19 cellular contexts compared by ENCODE assay signal in genomic region chr12:121277367-121277744, GRCh38. TPM values are rescaled to one million over a fixed set of nuclear protein-coding genes. Genes with fewer than 3 reads are reported as not detected.
DNase-seq lines count a peak whose midpoint lies in the region; ATAC-seq and TF ChIP-seq lines count a peak whose summit lies in the region.
"Had no signal": no experiment of that assay in that cellular context is flagged by ENCODE, and none has a peak within 500 bp of the region (broad histone marks: within the 10 kb centered on the region; RNA-seq: fewer than 3 reads in every experiment).

No MANE protein-coding gene starts in this region.

- H3K9ac ChIP-seq in Karpas-422 (ENCODE audit: low read length), result no peak overlapping the region

- H3K4me2 ChIP-seq in Karpas-422 (ENCODE audit: low read depth, low read length, poor library complexity, severe bottlenecking), result no peak overlapping the region

- H3K4me3 Mint-ChIP-seq in HFFc6, result no peak overlapping the region
- H3K4me3 Mint-ChIP-seq in stimulated activated effector memory CD8-positive, alpha-beta T cell treated with anti-CD3 and anti-CD28 coated beads, Interleukin-12 subunit alpha, Interleukin-12 subunit beta, amount 100 ng/mL, for 72 hours, result no peak overlapping the region
- H3K4me3 Mint-ChIP-seq in chondrocyte (ENCODE audit: unreplicated experiment), result no peak overlapping the region
- H3K4me3 Mint-ChIP-seq: activated CD4-positive, alpha-beta memory T cell treated with anti-CD3 and anti-CD28 coated beads for 36 hours; nephron had no signal

- H3K9me3 ChIP-seq in RWPE2 (ENCODE audit: severe bottlenecking), result no peaks in the 10 kb centered on the region
- H3K9me3 ChIP-seq in Karpas-422 (ENCODE audit: low read length), result no peaks in the 10 kb centered on the region
- H3K9me3 ChIP-seq in effector memory CD4-positive, alpha-beta T cell (ENCODE audit: control insufficient read depth, low read length), result no peaks in the 10 kb centered on the region
- H3K9me3 ChIP-seq: heart right ventricle, prostate gland had no signal

- DNase-seq in HFFc6 (no peak), RWPE2 (ENCODE audit: low spot score) (no peak), epithelial cell of esophagus (ENCODE audit: low read depth) (peak; percentile 16), chondrocyte (ENCODE audit: low spot score) (no peak), NCI-H128 (lab: John Stamatoyannopoulos, UW; ENCODE audit: unreplicated experiment) (no peak), Karpas-422 (no peak)
- no peak for DNase-seq in stimulated activated effector memory CD8-positive, alpha-beta T cell treated with anti-CD3 and anti-CD28 coated beads, Interleukin-12 subunit alpha, Interleukin-12 subunit beta, amount 100 ng/mL, for 72 hours (ENCODE audit: low spot score in 2 of 2)
- no peak for DNase-seq in effector memory CD4-positive, alpha-beta T cell
- DNase-seq: activated T-cell treated with anti-CD3 and anti-CD28 coated beads, Interleukin-2, amount 50 U/mL, for 1 hour; heart right ventricle; islet precursor cell; NCI-H187; T-helper 1 cell had no signal

- H3K27ac ChIP-seq in RWPE2 (ENCODE audit: poor library complexity, severe bottlenecking) (peak overlapping the region; percentile 34), Karpas-422 (ENCODE audit: low read length) (no peak overlapping the region)
- H3K27ac ChIP-seq in effector memory CD4-positive, alpha-beta T cell (ENCODE audit: insufficient read depth, low read length, poor library complexity, severe bottlenecking), result no peak overlapping the region
- H3K27ac ChIP-seq: prostate gland had no signal

- H3K9me3 Mint-ChIP-seq in HFFc6 (no peaks in the 10 kb centered on the region), chondrocyte (ENCODE audit: low read depth) (peaks cover 2% of the 10 kb centered on the region)
- no peaks in the 10 kb centered on the region for H3K9me3 Mint-ChIP-seq in stimulated activated effector memory CD8-positive, alpha-beta T cell treated with anti-CD3 and anti-CD28 coated beads, Interleukin-12 subunit alpha, Interleukin-12 subunit beta, amount 100 ng/mL, for 72 hours
- H3K9me3 Mint-ChIP-seq: activated CD4-positive, alpha-beta memory T cell treated with anti-CD3 and anti-CD28 coated beads for 36 hours; activated naive CD4-positive, alpha-beta T cell treated with anti-CD3 and anti-CD28 coated beads, Interleukin-2, amount 50 U/mL, for 72 hours; nephron had no signal

- H3K36me3 ChIP-seq in RWPE2 (ENCODE audit: low read depth) (peaks cover 17% of the 10 kb centered on the region), Karpas-422 (ENCODE audit: insufficient read depth, low read length) (no peaks in the 10 kb centered on the region)
- H3K36me3 ChIP-seq in effector memory CD4-positive, alpha-beta T cell (ENCODE audit: control insufficient read depth, insufficient read depth, low read length), result peaks cover 4% of the 10 kb centered on the region
- H3K36me3 ChIP-seq: prostate gland had no signal

- H3K4me1 Mint-ChIP-seq in HFFc6 (ENCODE audit: low read depth) (peaks cover 10% of the 10 kb centered on the region), chondrocyte (ENCODE audit: low read depth) (peaks cover 7% of the 10 kb centered on the region)
- H3K4me1 Mint-ChIP-seq in stimulated activated effector memory CD8-positive, alpha-beta T cell treated with anti-CD3 and anti-CD28 coated beads, Interleukin-12 subunit alpha, Interleukin-12 subunit beta, amount 100 ng/mL, for 72 hours, result peaks cover 19% of the 10 kb centered on the region

- H3K9me2 ChIP-seq in Karpas-422 (replicated peaks; ENCODE audit: insufficient read depth, low read length), result no peaks in the 10 kb centered on the region

- H3K27me3 ChIP-seq in RWPE2 (ENCODE audit: insufficient read depth, poor library complexity, severe bottlenecking), result no peaks in the 10 kb centered on the region
- no peaks in the 10 kb centered on the region for H3K27me3 ChIP-seq in Karpas-422 (ENCODE audit: low read length)
- H3K27me3 ChIP-seq in effector memory CD4-positive, alpha-beta T cell (replicated peaks; ENCODE audit: control insufficient read depth, insufficient read depth, low read length, poor library complexity, severe bottlenecking), result no peaks in the 10 kb centered on the region
- H3K27me3 ChIP-seq: dorsolateral prefrontal cortex, heart right ventricle had no signal

- peaks cover 2% of the 10 kb centered on the region; the same call in 1 of the 2 replicates for H3K27me3 Mint-ChIP-seq in HFFc6 (ENCODE audit: insufficient read depth)
- no peaks in the 10 kb centered on the region for H3K27me3 Mint-ChIP-seq in chondrocyte (ENCODE audit: low read depth)
- H3K27me3 Mint-ChIP-seq: activated CD4-positive, alpha-beta memory T cell treated with anti-CD3 and anti-CD28 coated beads for 36 hours had no signal

- peaks cover 3% of the 10 kb centered on the region for H3K4me1 ChIP-seq in RWPE2 (ENCODE audit: insufficient read depth, poor library complexity, severe bottlenecking)
- H3K4me1 ChIP-seq in Karpas-422 (ENCODE audit: low read length), result no peaks in the 10 kb centered on the region
- H3K4me1 ChIP-seq in effector memory CD4-positive, alpha-beta T cell (ENCODE audit: control insufficient read depth, insufficient read depth, low read length, poor library complexity, severe bottlenecking), result no peaks in the 10 kb centered on the region
- H3K4me1 ChIP-seq: prostate gland had no signal

- ATAC-seq in RWPE2 (ENCODE audit: low read depth), result no peak
- peak; percentile 11 for ATAC-seq in stimulated activated effector memory CD8-positive, alpha-beta T cell treated with anti-CD3 and anti-CD28 coated beads, Interleukin-12 subunit alpha, Interleukin-12 subunit beta, amount 100 ng/mL, for 72 hours

- TF ChIP-seq CTCF in HFFc6 (IDR thresholded peaks at IDR 0.05) (no peak), RWPE2 (IDR thresholded peaks at IDR 0.05; ENCODE audit: poor library complexity, severe bottlenecking) (no peak), epithelial cell of esophagus (IDR thresholded peaks at IDR 0.05; ENCODE audit: insufficient read depth, low read depth, low read length, missing control alignments) (no peak), chondrocyte (IDR thresholded peaks at IDR 0.05) (no peak)

- peak overlapping the region; percentile 86 for H3K27ac Mint-ChIP-seq in HFFc6
- H3K27ac Mint-ChIP-seq in stimulated activated effector memory CD8-positive, alpha-beta T cell treated with anti-CD3 and anti-CD28 coated beads, Interleukin-12 subunit alpha, Interleukin-12 subunit beta, amount 100 ng/mL, for 72 hours, result peak overlapping the region; percentile 43
- H3K27ac Mint-ChIP-seq in chondrocyte (ENCODE audit: unreplicated experiment), result no peak overlapping the region
- H3K27ac Mint-ChIP-seq: activated CD4-positive, alpha-beta memory T cell treated with anti-CD3 and anti-CD28 coated beads for 36 hours; nephron had no signal

- no peak overlapping the region for H2AFZ ChIP-seq in Karpas-422 (ENCODE audit: low read length)

- no peak overlapping the region for H3K4me3 ChIP-seq in RWPE2 (ENCODE audit: severe bottlenecking)
- no peak overlapping the region for H3K4me3 ChIP-seq in epithelial cell of esophagus (ENCODE audit: low read length)
- H3K4me3 ChIP-seq in Karpas-422 (ENCODE audit: low read length), result no peak overlapping the region
- H3K4me3 ChIP-seq in effector memory CD4-positive, alpha-beta T cell (ENCODE audit: insufficient read depth, low read depth, low read length, poor library complexity, severe bottlenecking), result no peak overlapping the region
- H3K4me3 ChIP-seq: dorsolateral prefrontal cortex, prostate gland, skin epidermis had no signal

- H4K20me1 ChIP-seq in Karpas-422 (ENCODE audit: insufficient read depth, low read depth, low read length), result no peaks in the 10 kb centered on the region

- H3K79me2 ChIP-seq in Karpas-422 (ENCODE audit: low read length), result peaks cover 23% of the 10 kb centered on the region

- H3K36me3 Mint-ChIP-seq in HFFc6 (ENCODE audit: low read depth), result peaks cover 16% of the 10 kb centered on the region
- H3K36me3 Mint-ChIP-seq in stimulated activated effector memory CD8-positive, alpha-beta T cell treated with anti-CD3 and anti-CD28 coated beads, Interleukin-12 subunit alpha, Interleukin-12 subunit beta, amount 100 ng/mL, for 72 hours, result peaks cover 37% of the 10 kb centered on the region
- H3K36me3 Mint-ChIP-seq in chondrocyte (ENCODE audit: low read depth), result peaks cover 11% of the 10 kb centered on the region

RNA-seq across cellular contexts. Expression of gene CAMKK2, which starts 19.2 kb away (rescaled TPM):
- total RNA-seq in HFFc6 (2021; fragmentation: NEBNext Ultra II Directional; extraction: Animal tissue kit (Norgen Biotek cat#: 25700)), result 10 to 100 TPM; 27.8 to 35.3 (median 31.1) TPM
- 33.7 to 42.7 TPM (median 36.0 TPM) in 3 replicates for total RNA-seq in chondrocyte
- 11.7 and 15.5 TPM in 2 replicates for total RNA-seq in Karpas-422 (2014; rRNA removed; shearing (Covaris generic); ENCODE audit: low replicate concordance)
